In genomic region chr6:37624606-37625574, GRCh38 we compare ENCODE assay signal across 9 cellular contexts.
A peak's percentile ranks its signal among the peaks of the same experiment; 100 is the strongest.
DNase-seq lines count a peak whose midpoint lies in the region; ATAC-seq and TF ChIP-seq lines count a peak whose summit lies in the region.
"Had no signal": no experiment of that assay in that cellular context is flagged by ENCODE, and none has a peak within 500 bp of the region (broad histone marks: within the 10 kb centered on the region; RNA-seq: fewer than 3 reads in every experiment).

No MANE protein-coding gene starts in this region.

- no peak for TF ChIP-seq POLR2A in erythroblast (IDR thresholded peaks at IDR 0.05; ENCODE audit: low read length)

- DNase-seq in activated T-cell treated with anti-CD3 and anti-CD28 coated beads, Interleukin-2, amount 50 U/mL, for 1 hour: peak; percentile 44
- DNase-seq in activated T-cell treated with anti-CD3 and anti-CD28 coated beads for 4 hours (no peak), SHP77 treated with DMSO at 0.1 percent for 48 hours (lab: John Stamatoyannopoulos, UW) (peak; percentile 2), erythroblast (lab: John Stamatoyannopoulos, UW) (peak; percentile 52 to 72), psoas muscle (peak; percentile 15 to 53), GF-D8 (lab: John Stamatoyannopoulos, UW) (no peak), osteocyte (ENCODE audit: extremely low spot score, unreplicated experiment) (no peak)

- no peaks in the 10 kb centered on the region for H3K27me3 Mint-ChIP-seq in osteocyte (ENCODE audit: unreplicated experiment)

- no peaks in the 10 kb centered on the region for H3K9me3 ChIP-seq in psoas muscle
- H3K9me3 ChIP-seq: uterus had no signal

- ATAC-seq in psoas muscle (peak; percentile 46 to 70 (median 66)), GM19328 (IDR thresholded peaks at IDR 0.05; ENCODE audit: unreplicated experiment) (no peak)

- no peaks in the 10 kb centered on the region for H3K36me3 ChIP-seq in psoas muscle (ENCODE audit: insufficient read depth in 1 of 2, low read depth in 1 of 2)
- H3K36me3 ChIP-seq: uterus had no signal

- H3K27ac ChIP-seq in psoas muscle: no peak overlapping the region
- H3K27ac ChIP-seq: uterus had no signal

- H3K27me3 ChIP-seq in psoas muscle (ENCODE audit: insufficient read depth in 3 of 3, low read length in 2 of 3): peaks cover 0 to 46% (median 12%) of the 10 kb centered on the region in 3 donors
- H3K27me3 ChIP-seq: uterus had no signal

- no peaks in the 10 kb centered on the region for H3K36me3 Mint-ChIP-seq in osteocyte (ENCODE audit: unreplicated experiment)

- H3K27ac Mint-ChIP-seq in osteocyte (ENCODE audit: unreplicated experiment): no peak overlapping the region

- H3K4me3 ChIP-seq in psoas muscle: peak overlapping the region; percentile 34

- intact Hi-C loops in psoas muscle (cut with DNase I): no loop called here

- H3K4me1 ChIP-seq in psoas muscle: no peaks in the 10 kb centered on the region
- H3K4me1 ChIP-seq: uterus had no signal

- no peaks in the 10 kb centered on the region for H3K9me3 Mint-ChIP-seq in osteocyte (ENCODE audit: unreplicated experiment)

- 14 to 20% (median 16%) methylated on average over 29 to 36 of the region's 36 CpGs for WGBS in psoas muscle, 3 donors

- H3K4me1 Mint-ChIP-seq in osteocyte (ENCODE audit: unreplicated experiment): peaks cover 12% of the 10 kb centered on the region

- TF ChIP-seq CTCF in psoas muscle (IDR thresholded peaks at IDR 0.05): no peak
- TF ChIP-seq CTCF in osteocyte (IDR thresholded peaks at IDR 0.05): no peak

- no peak overlapping the region for H3K4me3 Mint-ChIP-seq in osteocyte (ENCODE audit: unreplicated experiment)

Comparison
In these comparisons a context has a peak if more than half of its experiments do, and no peak if none do; other contexts are left out.
1. DNase-seq: peak in activated T-cell treated with anti-CD3 and anti-CD28 coated beads, Interleukin-2, amount 50 U/mL, for 1 hour (single experiment), SHP77 treated with DMSO at 0.1 percent for 48 hours (single experiment), erythroblast (2 of 2) and psoas muscle (2 of 2); none in activated T-cell treated with anti-CD3 and anti-CD28 coated beads for 4 hours (single experiment), GF-D8 (single experiment) and osteocyte (single experiment).